21 cellular contexts compared by ENCODE assay signal in genomic region chr15:29712149-29712885, GRCh38.
"Had no signal": no experiment of that assay in that cellular context is flagged by ENCODE, and none has a peak within 500 bp of the region (broad histone marks: within the 10 kb centered on the region; RNA-seq: fewer than 3 reads in every experiment).

No MANE protein-coding gene starts in this region.

- H3K9me3 ChIP-seq: tibial artery had no signal

- H3K9ac ChIP-seq: parathyroid adenoma had no signal

- H2AFZ ChIP-seq: hepatocyte, parathyroid adenoma had no signal

- DNase-seq: activated CD4-positive, alpha-beta T cell treated with anti-CD3 and anti-CD28 coated beads for 4 hours; activated CD4-positive, alpha-beta T cell treated with anti-CD3 and anti-CD28 coated beads, Interleukin-2, amount 50 U/mL, for 48 hours; activated CD4-positive, CD25-positive, alpha-beta regulatory T cell; activated naive CD4-positive, alpha-beta T cell treated with anti-CD3 and anti-CD28 coated beads for 36 hours; activated T-cell treated with anti-CD3 and anti-CD28 coated beads, Interleukin-2, amount 50 U/mL, for 48 hours; amygdala; dermis blood vessel endothelial cell; effector CD8-positive, alpha-beta T cell; erythroblast; immature natural killer cell; naive B cell; nucleus accumbens; stimulated activated CD4-positive, alpha-beta T cell treated with anti-CD3 and anti-CD28 coated beads, Interleukin-12 subunit alpha, Interleukin-12 subunit beta, amount 100 ng/mL, for 4 hours; stimulated activated CD4-positive, alpha-beta T cell treated with anti-CD3 and anti-CD28 coated beads, Interleukin-1b, Interleukin-23, amount 100 ng/mL, for 48 hours; substantia nigra; T-helper 17 cell; tibial artery had no signal

- H3K79me2 ChIP-seq: hepatocyte, parathyroid adenoma had no signal

- H3K27me3 ChIP-seq: cardiac muscle cell, hepatocyte, tibial artery had no signal

- H3K4me2 ChIP-seq: hepatocyte had no signal

- ATAC-seq: T-helper 17 cell had no signal

- H3K4me1 ChIP-seq: parathyroid adenoma, tibial artery had no signal

- H3K4me3 ChIP-seq: cardiac muscle cell, hepatocyte, lung, tibial artery had no signal

- H3K27ac ChIP-seq: hepatocyte, parathyroid adenoma, tibial artery had no signal
